Comparison of ENCODE assay signal across 13 cellular contexts in genomic region chr11:60777572-60777971, GRCh38. TPM values are rescaled to one million over a fixed set of nuclear protein-coding genes. Genes with fewer than 3 reads are reported as not detected.
DNase-seq lines count a peak whose midpoint lies in the region; ATAC-seq and TF ChIP-seq lines count a peak whose summit lies in the region.
"Had no signal": no experiment of that assay in that cellular context is flagged by ENCODE, and none has a peak within 500 bp of the region (broad histone marks: within the 10 kb centered on the region; RNA-seq: fewer than 3 reads in every experiment).

No MANE protein-coding gene starts in this region.

- H3K4me1 ChIP-seq in Peyer's patch = peaks cover 0 to 30% (median 0%) of the 10 kb centered on the region in 4 donors
- H3K4me1 ChIP-seq: parathyroid adenoma had no signal

- peak overlapping the region in 1 of 4 donors; percentile 31 for H3K27ac ChIP-seq in Peyer's patch
- H3K27ac ChIP-seq: parathyroid adenoma, tibial nerve had no signal

- POLR2A ChIA-PET in BJ (lab: Charles Lee) = no interaction called here

- CTCF ChIA-PET in BJ (lab: Yijun Ruan, JAX) = interaction anchor here (0.8 to 6.8 kb wide), 9 partner anchors 8 to 121 kb away, joined by 3 to 39 read pairs (median 7); partner anchors contain the start of gene MS4A10

- no peaks in the 10 kb centered on the region for H3K9me3 ChIP-seq in Peyer's patch
- H3K9me3 ChIP-seq: tibial nerve had no signal

- no peak for ATAC-seq in GM21381 (IDR thresholded peaks at IDR 0.05; ENCODE audit: unreplicated experiment)

- H3K27me3 ChIP-seq in BJ (ENCODE audit: control insufficient read depth, insufficient read depth, low read length) (peaks cover 1% of the 10 kb centered on the region; the same call in 1 of the 2 replicates), Peyer's patch (no peaks in the 10 kb centered on the region)
- H3K27me3 ChIP-seq: tibial nerve had no signal

- no peak for TF ChIP-seq CTCF in BJ (IDR thresholded peaks at IDR 0.05; ENCODE audit: insufficient read depth, low read depth, low read length)
- no peak for TF ChIP-seq CTCF in Peyer's patch (IDR thresholded peaks at IDR 0.05)
- TF ChIP-seq CTCF in epithelial cell of esophagus (IDR thresholded peaks at IDR 0.05; ENCODE audit: insufficient read depth, low read depth, low read length, missing control alignments) = no peak

- no peaks in the 10 kb centered on the region for H3K36me3 ChIP-seq in BJ (ENCODE audit: control insufficient read depth, insufficient read depth, low read length)
- H3K36me3 ChIP-seq in Peyer's patch = no peaks in the 10 kb centered on the region
- H3K36me3 ChIP-seq: tibial nerve had no signal

- H3K4me3 ChIP-seq in BJ (ENCODE audit: low read depth, low read length) (no peak overlapping the region), Peyer's patch (no peak overlapping the region), epithelial cell of esophagus (ENCODE audit: low read length) (no peak overlapping the region)
- H3K4me3 ChIP-seq: tibial nerve had no signal

- DNase-seq in BJ (ENCODE audit: low read depth) (peak; percentile 47), Peyer's patch (peak in 2 of 3 donors; percentile 44 to 64), epithelial cell of esophagus (ENCODE audit: low read depth) (peak; percentile 81), non-pigmented ciliary epithelial cell (ENCODE audit: low read depth) (peak; percentile 65), NCI-H2171 treated with DMSO at 0.1 percent for 48 hours (lab: John Stamatoyannopoulos, UW) (no peak), NK-92 (lab: John Stamatoyannopoulos, UW; ENCODE audit: unreplicated experiment) (no peak)
- no peak for DNase-seq in activated CD4-positive, alpha-beta T cell treated with anti-CD3 and anti-CD28 coated beads for 48 hours
- DNase-seq: activated CD4-positive, alpha-beta T cell treated with anti-CD3 and anti-CD28 coated beads, Interleukin-2, amount 10 ng/mL, durations not matched to agents 7 days and 5 days had no signal

- TF ChIP-seq POLR2A in Peyer's patch (IDR thresholded peaks at IDR 0.05) = no peak

RNA-seq across cellular contexts. Expression of gene MS4A10, which starts 7.6 kb away (rescaled TPM):
- polyA plus RNA-seq in BJ (2011; rRNA removed) = not detected in 2 replicates
- not detected in 2 replicates for polyA minus RNA-seq in BJ (2011; rRNA and poly(A)+ RNA removed)
- total RNA-seq in Peyer's patch = 100 to 1,000 TPM in 3 of 4 donors, 1 to 10 TPM in 1; 5.0 to 338 (median 221) TPM
- total RNA-seq: activated CD4-positive, alpha-beta T cell treated with anti-CD3 and anti-CD28 coated beads, Interleukin-2, amount 10 ng/mL, durations not matched to agents 7 days and 5 days; epithelial cell of proximal tubule; tibial nerve had no signal
- polyA plus RNA-seq: IgD-negative memory B cell had no signal

RNA-seq across cellular contexts. Expression of gene MS4A15, which starts 20.9 kb away (rescaled TPM):
- polyA plus RNA-seq in BJ (2011; rRNA removed) = not detected in 2 replicates
- not detected in 2 replicates for polyA minus RNA-seq in BJ (2011; rRNA and poly(A)+ RNA removed)
- total RNA-seq in Peyer's patch = 1 to 10 TPM in 1 of 4 donors, under 1 TPM in 1, not detected in 2; 0.54 to 1.6 TPM
- total RNA-seq: activated CD4-positive, alpha-beta T cell treated with anti-CD3 and anti-CD28 coated beads, Interleukin-2, amount 10 ng/mL, durations not matched to agents 7 days and 5 days; epithelial cell of proximal tubule; tibial nerve had no signal
- polyA plus RNA-seq: IgD-negative memory B cell had no signal

RNA-seq across cellular contexts. Expression of gene MS4A18, which starts 53.1 kb away (rescaled TPM):
- not detected in 2 replicates for polyA plus RNA-seq in BJ (2011; rRNA removed)
- not detected in 2 replicates for polyA minus RNA-seq in BJ (2011; rRNA and poly(A)+ RNA removed)
- 1 to 10 TPM in 1 of 4 donors, not detected in 3; 2.4 TPM for total RNA-seq in Peyer's patch
- total RNA-seq: activated CD4-positive, alpha-beta T cell treated with anti-CD3 and anti-CD28 coated beads, Interleukin-2, amount 10 ng/mL, durations not matched to agents 7 days and 5 days; epithelial cell of proximal tubule; tibial nerve had no signal
- polyA plus RNA-seq: IgD-negative memory B cell had no signal

Comparison
In these comparisons a context has a peak if more than half of its experiments do, and no peak if none do; other contexts are left out.
1. DNase-seq: peak in BJ (single experiment), Peyer's patch (2 of 3), epithelial cell of esophagus (single experiment) and non-pigmented ciliary epithelial cell (single experiment); none in activated CD4-positive, alpha-beta T cell treated with anti-CD3 and anti-CD28 coated beads for 48 hours (single experiment), NCI-H2171 treated with DMSO at 0.1 percent for 48 hours (single experiment) and NK-92 (single experiment).